ENCODE assay signal across 25 cellular contexts in genomic region chr18:12155996-12156395, GRCh38.
DNase-seq lines count a peak whose midpoint lies in the region; ATAC-seq lines count a peak whose summit lies in the region.
"Had no signal": no experiment of that assay in that cellular context is flagged by ENCODE, and none has a peak within 500 bp of the region (broad histone marks: within the 10 kb centered on the region; RNA-seq: fewer than 3 reads in every experiment).

No MANE protein-coding gene starts in this region.

- H2AK5ac ChIP-seq in trophoblast cell (ENCODE audit: low read length) = no peak overlapping the region

- ATAC-seq in HG02610 (IDR thresholded peaks at IDR 0.05; ENCODE audit: unreplicated experiment) (no peak), GM18858 (IDR thresholded peaks at IDR 0.05; ENCODE audit: unreplicated experiment) (no peak), GM18870 (IDR thresholded peaks at IDR 0.05; ENCODE audit: unreplicated experiment) (no peak)
- ATAC-seq: HepG2, SK-N-SH treated with all-trans-retinoic acid at 6 μM for 48 hours had no signal

- H3K9me3 ChIP-seq in trophoblast cell (ENCODE audit: insufficient read depth, low read depth, low read length) = no peaks in the 10 kb centered on the region

- H3K27ac ChIP-seq in trophoblast cell (ENCODE audit: low read depth, low read length) = no peak overlapping the region
- H3K27ac ChIP-seq: C4-2B, HL-60 had no signal

- DNase-seq in AG20443 (ENCODE audit: low spot score) = peak; percentile 10
- DNase-seq in KBM-7 = peak; percentile 23
- DNase-seq in fibroblast of gingiva (ENCODE audit: low read depth) = peak; percentile 45
- DNase-seq in trophoblast cell = peak; percentile 76 to 86
- DNase-seq: Calu3; CD8-positive, alpha-beta memory T cell; DMS153; GDM1; H9; NCI-H1105; NCI-H146; NCI-H2081; NCI-H2171; NCI-H345; NCI-H524; NCI-H774; NK-92 treated with Interleukin-12 subunit alpha and Interleukin-12 subunit beta, amount 100 ng/mL, for 24 hours; SIG-M5 had no signal

- H3K36me3 ChIP-seq in trophoblast cell (ENCODE audit: control insufficient read depth in 1 of 2, insufficient read depth in 2 of 2, low read length in 2 of 2) = no peaks in the 10 kb centered on the region

- no peaks in the 10 kb centered on the region for H3K79me1 ChIP-seq in trophoblast cell (ENCODE audit: low read length)

- H3K4ac ChIP-seq in trophoblast cell (ENCODE audit: low read depth, low read length) = no peak overlapping the region

- WGBS in trophoblast cell (ENCODE audit: extremely low coverage, insufficient coverage, insufficient read length) = no CpG with 5 or more reads among the region's 3 CpGs

- H2BK12ac ChIP-seq in trophoblast cell (ENCODE audit: low read length) = no peak overlapping the region

- no peak overlapping the region for H3K18ac ChIP-seq in trophoblast cell (ENCODE audit: low read length)

- H3K14ac ChIP-seq in trophoblast cell (ENCODE audit: low read length) = no peak overlapping the region

- no peak overlapping the region for H3K4me2 ChIP-seq in trophoblast cell (ENCODE audit: low read length)

- H3K23ac ChIP-seq in trophoblast cell (ENCODE audit: low read length) = no peak overlapping the region

- H2BK5ac ChIP-seq in trophoblast cell (ENCODE audit: low read depth, low read length, poor library complexity) = no peak overlapping the region

- H3K4me3 ChIP-seq in trophoblast cell (ENCODE audit: low read depth, low read length) = no peak overlapping the region

- H3K27me3 ChIP-seq in trophoblast cell (ENCODE audit: insufficient read depth, low read length) = no peaks in the 10 kb centered on the region

- no peak overlapping the region for H4K12ac ChIP-seq in trophoblast cell (ENCODE audit: low read depth, low read length)

- H2BK120ac ChIP-seq in trophoblast cell (ENCODE audit: insufficient read depth, low read length, poor library complexity) = no peak overlapping the region

- no peak overlapping the region for H3K9ac ChIP-seq in trophoblast cell (ENCODE audit: low read length)

- H3K79me2 ChIP-seq in trophoblast cell (ENCODE audit: control insufficient read depth, insufficient read depth, low read length, poor library complexity) = no peaks in the 10 kb centered on the region

- no peak overlapping the region for H4K91ac ChIP-seq in trophoblast cell (ENCODE audit: low read depth, low read length)

- H2AFZ ChIP-seq in trophoblast cell (ENCODE audit: insufficient read depth, low read length, poor library complexity) = no peak overlapping the region

- in situ Hi-C loops in KBM-7 (cut with MboI; ENCODE audit: low pct_unique_long_range_greater_than_20kb, low sequenced_read_pairs) = no loop called here

- H4K8ac ChIP-seq in trophoblast cell (ENCODE audit: low read depth, low read length) = no peak overlapping the region

- H3K4me1 ChIP-seq in trophoblast cell (ENCODE audit: control insufficient read depth in 1 of 2, insufficient read depth in 2 of 2, low read length in 2 of 2) = no peaks in the 10 kb centered on the region

Comparison
In these comparisons a context has a peak if more than half of its experiments do, and no peak if none do; other contexts are left out.
1. DNase-seq: peak in every context shown above with its lines; median percentile 81 in trophoblast cell; 45 in fibroblast of gingiva; 23 in KBM-7; 10 in AG20443.